ENCODE assay signal across 11 cellular contexts in the genomic region with DNA sequence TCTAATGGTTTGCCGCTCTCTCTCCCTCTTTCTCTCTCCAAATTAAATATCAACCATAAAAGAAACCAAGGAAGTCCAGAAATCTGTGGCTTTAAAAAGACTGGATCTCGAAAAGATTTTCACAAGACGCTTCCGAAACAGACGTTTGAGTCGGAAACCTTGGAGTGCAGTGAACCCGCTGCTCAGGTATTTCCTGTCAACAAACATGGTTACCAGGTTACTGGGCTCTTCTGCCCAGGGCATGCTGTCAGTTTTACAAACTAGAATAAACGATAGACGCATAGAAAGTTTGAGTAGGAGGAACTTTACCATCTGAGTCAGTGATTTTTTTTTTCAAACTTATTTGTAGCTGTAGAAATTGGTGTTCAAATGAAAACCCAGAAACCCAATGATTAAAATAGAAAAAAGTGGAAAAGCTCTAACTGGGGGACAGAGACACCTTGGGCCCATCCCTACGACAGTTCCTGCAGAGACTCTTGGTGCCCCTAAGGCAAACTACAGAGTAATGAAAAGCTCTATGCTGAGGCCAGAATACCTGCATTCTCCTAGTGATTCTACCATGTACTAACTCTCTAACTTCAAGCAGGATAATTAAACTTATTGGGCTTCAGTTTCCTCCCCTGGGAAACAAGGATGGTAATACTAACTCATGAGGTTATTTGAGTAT.
DNase-seq lines count a peak whose midpoint lies in the region; ATAC-seq and TF ChIP-seq lines count a peak whose summit lies in the region.
"Had no signal": no experiment of that assay in that cellular context is flagged by ENCODE, and none has a peak within 500 bp of the region (broad histone marks: within the 10 kb centered on the region; RNA-seq: fewer than 3 reads in every experiment).

No MANE protein-coding gene starts in this region.

- H3K9me3 Mint-ChIP-seq in activated naive CD8-positive, alpha-beta T cell treated with anti-CD3 and anti-CD28 coated beads for 36 hours, result no peaks in the 10 kb centered on the region
- no peaks in the 10 kb centered on the region for H3K9me3 Mint-ChIP-seq in activated naive CD8-positive, alpha-beta T cell treated with anti-CD3 and anti-CD28 coated beads, Interleukin-2, amount 50 U/mL, for 24 hours
- H3K9me3 Mint-ChIP-seq in activated T-helper 2 cell treated with anti-CD3 and anti-CD28 coated beads, Interferon-gamma antibody, Interleukin-2, Interleukin-4, amounts not matched to agents 10 μg/mL and 5 μg/mL and 100 μg/mL, durations not matched to agents 14 hours and 24 hours and 36 hours, result no peaks in the 10 kb centered on the region
- no peaks in the 10 kb centered on the region for H3K9me3 Mint-ChIP-seq in type B pancreatic cell

- TF ChIP-seq CTCF in type B pancreatic cell (conservative IDR thresholded peaks at IDR 0.05) (no peak), vagina (IDR thresholded peaks at IDR 0.05) (no peak)

- H3K4me3 Mint-ChIP-seq in activated naive CD8-positive, alpha-beta T cell treated with anti-CD3 and anti-CD28 coated beads for 36 hours, result no peak overlapping the region
- no peak overlapping the region for H3K4me3 Mint-ChIP-seq in activated naive CD8-positive, alpha-beta T cell treated with anti-CD3 and anti-CD28 coated beads, Interleukin-2, amount 50 U/mL, for 24 hours
- H3K4me3 Mint-ChIP-seq in activated T-helper 2 cell treated with anti-CD3 and anti-CD28 coated beads, Interferon-gamma antibody, Interleukin-2, Interleukin-4, amounts not matched to agents 10 μg/mL and 5 μg/mL and 100 μg/mL, durations not matched to agents 14 hours and 24 hours and 36 hours (ENCODE audit: low read depth), result no peak overlapping the region
- peak overlapping the region; percentile 87 for H3K4me3 Mint-ChIP-seq in type B pancreatic cell

- peaks cover 4% of the 10 kb centered on the region for H3K4me1 Mint-ChIP-seq in activated naive CD8-positive, alpha-beta T cell treated with anti-CD3 and anti-CD28 coated beads for 36 hours
- H3K4me1 Mint-ChIP-seq in activated naive CD8-positive, alpha-beta T cell treated with anti-CD3 and anti-CD28 coated beads, Interleukin-2, amount 50 U/mL, for 24 hours, result no peaks in the 10 kb centered on the region
- peaks cover 2% of the 10 kb centered on the region for H3K4me1 Mint-ChIP-seq in activated T-helper 2 cell treated with anti-CD3 and anti-CD28 coated beads, Interferon-gamma antibody, Interleukin-2, Interleukin-4, amounts not matched to agents 10 μg/mL and 5 μg/mL and 100 μg/mL, durations not matched to agents 14 hours and 24 hours and 36 hours (ENCODE audit: low read depth)
- peaks cover 8% of the 10 kb centered on the region for H3K4me1 Mint-ChIP-seq in type B pancreatic cell (ENCODE audit: unreplicated experiment)

- no peak for DNase-seq in activated naive CD8-positive, alpha-beta T cell treated with anti-CD3 and anti-CD28 coated beads for 36 hours
- no peak for DNase-seq in activated naive CD8-positive, alpha-beta T cell treated with anti-CD3 and anti-CD28 coated beads, Interleukin-2, amount 50 U/mL, for 24 hours
- no peak for DNase-seq in activated T-helper 2 cell treated with anti-CD3 and anti-CD28 coated beads, Interferon-gamma antibody, Interleukin-2, Interleukin-4, amounts not matched to agents 10 μg/mL and 5 μg/mL and 100 μg/mL, durations not matched to agents 14 hours and 24 hours and 36 hours (ENCODE audit: low spot score)
- DNase-seq in type B pancreatic cell (ENCODE audit: extremely low spot score, unreplicated experiment), result no peak
- no peak for DNase-seq in vagina (ENCODE audit: extremely low spot score in 2 of 2)
- DNase-seq: SK-N-SH; stimulated activated CD4-positive, alpha-beta T cell treated with anti-CD3 and anti-CD28 coated beads, Interleukin-1b, Interleukin-23, amount 100 ng/mL, for 48 hours had no signal

- H3K4me1 ChIP-seq in iPS-18a (ENCODE audit: control insufficient read depth, low read depth, low read length) (peaks cover 4% of the 10 kb centered on the region), vagina (peaks cover 9% of the 10 kb centered on the region)
- H3K4me1 ChIP-seq: BLaER1 treated with 17β-estradiol and CSF1 and Interleukin-3, amounts not matched to agents 10 nM and 100 nM had no signal

- intact Hi-C loops in activated T-helper 2 cell treated with anti-CD3 and anti-CD28 coated beads, Interferon-gamma antibody, Interleukin-2, Interleukin-4, amounts not matched to agents 10 μg/mL and 5 μg/mL and 100 μg/mL, durations not matched to agents 14 hours and 24 hours and 36 hours (cut with micrococcal nuclease), result no loop called here
- intact Hi-C loops in vagina (cut with DNase I), result no loop called here

- no peak overlapping the region for H3K27ac ChIP-seq in iPS-18a (ENCODE audit: low read length)
- H3K27ac ChIP-seq in vagina, result no peak overlapping the region
- H3K27ac ChIP-seq: BLaER1 treated with 17β-estradiol and CSF1 and Interleukin-3, amounts not matched to agents 10 nM and 100 nM had no signal

- H3K9me3 ChIP-seq in iPS-18a (ENCODE audit: control insufficient read depth, low read depth, low read length) (no peaks in the 10 kb centered on the region), vagina (no peaks in the 10 kb centered on the region)
- H3K9me3 ChIP-seq: SK-N-SH had no signal

- H3K27me3 ChIP-seq in iPS-18a (ENCODE audit: control insufficient read depth, insufficient read depth, low read length), result no peaks in the 10 kb centered on the region
- no peaks in the 10 kb centered on the region for H3K27me3 ChIP-seq in vagina
- H3K27me3 ChIP-seq: BLaER1 treated with 17β-estradiol and CSF1 and Interleukin-3, amounts not matched to agents 10 nM and 100 nM had no signal

- H3K36me3 ChIP-seq in iPS-18a (ENCODE audit: control insufficient read depth, low read depth, low read length) (no peaks in the 10 kb centered on the region), vagina (no peaks in the 10 kb centered on the region)

- peaks cover 42% of the 10 kb centered on the region for H3K36me3 Mint-ChIP-seq in activated naive CD8-positive, alpha-beta T cell treated with anti-CD3 and anti-CD28 coated beads for 36 hours
- H3K36me3 Mint-ChIP-seq in activated naive CD8-positive, alpha-beta T cell treated with anti-CD3 and anti-CD28 coated beads, Interleukin-2, amount 50 U/mL, for 24 hours (ENCODE audit: low read depth), result peaks cover 57% of the 10 kb centered on the region
- peaks cover 72% of the 10 kb centered on the region for H3K36me3 Mint-ChIP-seq in activated T-helper 2 cell treated with anti-CD3 and anti-CD28 coated beads, Interferon-gamma antibody, Interleukin-2, Interleukin-4, amounts not matched to agents 10 μg/mL and 5 μg/mL and 100 μg/mL, durations not matched to agents 14 hours and 24 hours and 36 hours (ENCODE audit: low read depth)
- no peaks in the 10 kb centered on the region for H3K36me3 Mint-ChIP-seq in type B pancreatic cell

- no peak for ATAC-seq in activated naive CD8-positive, alpha-beta T cell treated with anti-CD3 and anti-CD28 coated beads, Interleukin-2, amount 50 U/mL, for 24 hours
- ATAC-seq in GM21423 (IDR thresholded peaks at IDR 0.05; ENCODE audit: unreplicated experiment) (no peak), GM18502 (IDR thresholded peaks at IDR 0.05; ENCODE audit: poor library complexity, unreplicated experiment) (no peak)

- H3K27ac Mint-ChIP-seq in activated naive CD8-positive, alpha-beta T cell treated with anti-CD3 and anti-CD28 coated beads for 36 hours, result peak overlapping the region; percentile 26
- H3K27ac Mint-ChIP-seq in activated naive CD8-positive, alpha-beta T cell treated with anti-CD3 and anti-CD28 coated beads, Interleukin-2, amount 50 U/mL, for 24 hours, result no peak overlapping the region
- H3K27ac Mint-ChIP-seq in activated T-helper 2 cell treated with anti-CD3 and anti-CD28 coated beads, Interferon-gamma antibody, Interleukin-2, Interleukin-4, amounts not matched to agents 10 μg/mL and 5 μg/mL and 100 μg/mL, durations not matched to agents 14 hours and 24 hours and 36 hours, result peak overlapping the region; percentile 21
- H3K27ac Mint-ChIP-seq in type B pancreatic cell, result peak overlapping the region; percentile 98

- TF ChIP-seq POLR2A in vagina (IDR thresholded peaks at IDR 0.05), result no peak

- H3K27me3 Mint-ChIP-seq in activated naive CD8-positive, alpha-beta T cell treated with anti-CD3 and anti-CD28 coated beads for 36 hours, result no peaks in the 10 kb centered on the region
- H3K27me3 Mint-ChIP-seq in activated naive CD8-positive, alpha-beta T cell treated with anti-CD3 and anti-CD28 coated beads, Interleukin-2, amount 50 U/mL, for 24 hours, result no peaks in the 10 kb centered on the region
- no peaks in the 10 kb centered on the region for H3K27me3 Mint-ChIP-seq in activated T-helper 2 cell treated with anti-CD3 and anti-CD28 coated beads, Interferon-gamma antibody, Interleukin-2, Interleukin-4, amounts not matched to agents 10 μg/mL and 5 μg/mL and 100 μg/mL, durations not matched to agents 14 hours and 24 hours and 36 hours (ENCODE audit: low read depth)
- no peaks in the 10 kb centered on the region for H3K27me3 Mint-ChIP-seq in type B pancreatic cell

- peak overlapping the region; percentile 17 for H3K9ac ChIP-seq in iPS-18a (ENCODE audit: low read length)
- H3K9ac ChIP-seq: BLaER1 treated with 17β-estradiol and CSF1 and Interleukin-3, amounts not matched to agents 10 nM and 100 nM; SK-N-SH had no signal

- H3K4me3 ChIP-seq in iPS-18a (ENCODE audit: low read length), result no peak overlapping the region
- H3K4me3 ChIP-seq in vagina, result no peak overlapping the region
- H3K4me3 ChIP-seq: BLaER1 treated with 17β-estradiol and CSF1 and Interleukin-3, amounts not matched to agents 10 nM and 100 nM had no signal
